In genomic region chr14:92986254-92987147, GRCh38 we compare ENCODE assay signal across 1 cellular context.
TF ChIP-seq lines count a peak whose summit lies in the region.

No MANE protein-coding gene starts in this region.

TF ChIP-seq in SK-N-SH, 30 proteins besides CTCF, POLR2A, EP300 and RAD21 (continued from another document):
- TF ChIP-seq ZBTB33 (IDR thresholded peaks at IDR 0.05; ENCODE audit: borderline replicate concordance, low read depth) (no peak), FOSL2 (IDR thresholded peaks at IDR 0.05; ENCODE audit: borderline replicate concordance, low read depth) (no peak), USF2 (IDR thresholded peaks at IDR 0.05; ENCODE audit: borderline replicate concordance, low read depth, low read length) (no peak), TAF1 (IDR thresholded peaks at IDR 0.05; ENCODE audit: borderline replicate concordance, low read depth, low read length) (no peak), YY1 (IDR thresholded peaks at IDR 0.05; ENCODE audit: low read depth) (no peak)
